15 cellular contexts compared by ENCODE assay signal in the genomic region with DNA sequence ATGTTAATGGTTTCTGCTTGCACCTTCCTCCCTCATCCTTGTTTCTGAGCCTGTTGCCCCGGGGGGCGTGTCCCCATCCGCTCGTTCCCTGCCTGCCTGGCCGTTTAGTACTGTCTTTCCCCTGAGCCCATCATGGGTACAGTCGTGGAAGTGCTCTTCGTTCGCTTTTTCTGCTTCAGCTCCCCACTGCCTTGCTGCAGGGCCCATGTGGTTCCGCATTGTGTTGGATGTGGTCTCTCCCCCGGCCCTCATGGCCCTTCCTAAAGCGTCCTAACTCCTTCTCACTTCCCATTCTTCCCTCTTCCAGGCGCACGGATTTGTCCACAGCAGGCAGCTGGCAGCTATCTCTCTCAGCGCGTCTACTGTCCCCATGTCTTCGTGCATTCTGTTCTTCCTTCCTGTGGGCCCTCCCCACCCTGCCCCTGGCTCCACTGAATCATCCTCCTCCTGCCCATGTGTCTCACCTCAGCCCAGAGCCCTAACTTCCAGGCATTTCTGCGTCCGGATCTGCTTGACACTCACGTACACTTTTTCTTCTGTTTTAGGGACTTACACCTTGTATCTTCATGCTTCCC.
DNase-seq lines count a peak whose midpoint lies in the region; ATAC-seq, FAIRE-seq and TF ChIP-seq lines count a peak whose summit lies in the region.
"Had no signal": no experiment of that assay in that cellular context is flagged by ENCODE, and none has a peak within 500 bp of the region (broad histone marks: within the 10 kb centered on the region; RNA-seq: fewer than 3 reads in every experiment).

No MANE protein-coding gene starts in this region.

- intact Hi-C loops in right lobe of liver (cut with DNase I), result loop anchor here in 1 of 2 donors (10.0 kb wide), 1 partner anchor 93 kb away; no protein-coding TSS in a partner anchor
- intact Hi-C loops in HepG2 (cut with micrococcal nuclease; ENCODE audit: unreplicated experiment), result no loop called here
- intact Hi-C loops in esophagus squamous epithelium (cut with DNase I), result no loop called here
- intact Hi-C loops in psoas muscle (cut with DNase I), result no loop called here
- intact Hi-C loops in vagina (cut with DNase I), result loop anchor here (2.0 kb wide), 1 partner anchor 97 kb away; no protein-coding TSS in a partner anchor

- no peak for TF ChIP-seq RAD21 in HepG2 (CRISPR knock-in tag; IDR thresholded peaks at IDR 0.05)

- no peak for ATAC-seq in right lobe of liver
- no peak for ATAC-seq in HepG2
- peak in 3 of 4 donors; percentile 6 to 21 (median 14) for ATAC-seq in psoas muscle
- no peak for ATAC-seq in GM18858 (IDR thresholded peaks at IDR 0.05; ENCODE audit: unreplicated experiment)

- H3K36me3 ChIP-seq in right lobe of liver (peaks cover 0 to 25% (median 10%) of the 10 kb centered on the region in 4 donors), HepG2 (replicated peaks in 1 of 2; ENCODE audit: control insufficient read depth in 1 of 2, insufficient read depth in 2 of 2, low read length in 2 of 2) (no peaks in the 10 kb centered on the region), esophagus squamous epithelium (peaks cover 0 to 33% (median 4%) of the 10 kb centered on the region in 3 donors), psoas muscle (ENCODE audit: insufficient read depth in 1 of 2, low read depth in 1 of 2) (peaks cover 0 to 3% of the 10 kb centered on the region in 2 donors), vagina (peaks cover 0 to 33% of the 10 kb centered on the region in 2 donors)
- H3K36me3 ChIP-seq: SJCRH30 had no signal

- peak overlapping the region; percentile 81 to 98 (median 93) for H3K27ac ChIP-seq in right lobe of liver
- H3K27ac ChIP-seq in HepG2 (ENCODE audit: extremely low read length, insufficient read depth, low read length), result no peak overlapping the region
- peak overlapping the region; percentile 89 to 99 (median 97) for H3K27ac ChIP-seq in esophagus squamous epithelium
- H3K27ac ChIP-seq in psoas muscle, result peak overlapping the region; percentile 99
- H3K27ac ChIP-seq in vagina, result peak overlapping the region; percentile 95
- H3K27ac ChIP-seq: SJCRH30 had no signal

- H3K9me3 ChIP-seq in right lobe of liver (no peaks in the 10 kb centered on the region), HepG2 (ENCODE audit: low read length) (no peaks in the 10 kb centered on the region), esophagus squamous epithelium (no peaks in the 10 kb centered on the region), psoas muscle (no peaks in the 10 kb centered on the region), vagina (no peaks in the 10 kb centered on the region)
- H3K9me3 ChIP-seq: SJCRH30 had no signal

- 70% methylated on average over 18 of the region's 19 CpGs for WGBS in right lobe of liver (ENCODE audit: insufficient coverage, low coverage, low lambda C conversion rate, missing lambda C conversion rate)
- 54% methylated on average over 19 of the region's 19 CpGs for whole genome bisulfite sequencing in HepG2 (ENCODE audit: low lambda C conversion rate)
- 84 to 89% methylated on average over 19 of the region's 19 CpGs for WGBS in esophagus squamous epithelium, 2 donors
- 45 to 70% (median 55%) methylated on average over 19 of the region's 19 CpGs for WGBS in psoas muscle, 3 donors

- TF ChIP-seq POLR2A in right lobe of liver (IDR thresholded peaks at IDR 0.05), result no peak
- TF ChIP-seq POLR2A in HepG2 (IDR thresholded peaks at IDR 0.05; ENCODE audit: insufficient read depth in 1 of 2, low read depth in 2 of 2, low read length in 2 of 2), result no peak
- no peak for TF ChIP-seq POLR2A in esophagus squamous epithelium (IDR thresholded peaks at IDR 0.05)
- no peak for TF ChIP-seq POLR2A in vagina (IDR thresholded peaks at IDR 0.05)

- no peak overlapping the region for H2AFZ ChIP-seq in HepG2 (ENCODE audit: low read length)

- TF ChIP-seq CTCF in right lobe of liver (IDR thresholded peaks at IDR 0.05), result no peak
- no peak for TF ChIP-seq CTCF in HepG2 (CRISPR knock-in tag; IDR thresholded peaks at IDR 0.05)
- no peak for TF ChIP-seq CTCF in esophagus squamous epithelium (IDR thresholded peaks at IDR 0.05)
- no peak for TF ChIP-seq CTCF in psoas muscle (IDR thresholded peaks at IDR 0.05)
- no peak for TF ChIP-seq CTCF in vagina (IDR thresholded peaks at IDR 0.05)

- BruUV-seq in HepG2 (replicated peaks; lab: Mats Ljungman, UMichigan), result no TSS peak

- H3K4me1 ChIP-seq in right lobe of liver (peaks cover 0 to 97% (median 57%) of the 10 kb centered on the region in 4 donors), HepG2 (ENCODE audit: insufficient read depth, low read length) (peaks cover 22% of the 10 kb centered on the region), esophagus squamous epithelium (peaks cover 69 to 98% (median 86%) of the 10 kb centered on the region in 3 donors), psoas muscle (peaks cover 95% of the 10 kb centered on the region), vagina (peaks cover 99% of the 10 kb centered on the region)

- CTCF ChIA-PET in HepG2 (lab: Yijun Ruan, JAX; ENCODE audit: low intra/inter-chr PET ratio, low total read pairs), result no interaction called here

- no peaks in the 10 kb centered on the region for H3K79me2 ChIP-seq in HepG2 (ENCODE audit: insufficient read depth, low read length)

- no peak for FAIRE-seq in HepG2 (lab: Jason Lieb, UNC)
- FAIRE-seq: small intestine had no signal

- no peak overlapping the region for H3K4me3 ChIP-seq in right lobe of liver
- no peak overlapping the region for H3K4me3 ChIP-seq in HepG2 (replicated peaks in 1 of 3; ENCODE audit: insufficient read depth in 1 of 3, low read depth in 2 of 3, low read length in 3 of 3)
- no peak overlapping the region for H3K4me3 ChIP-seq in esophagus squamous epithelium
- H3K4me3 ChIP-seq in psoas muscle, result no peak overlapping the region
- no peak overlapping the region for H3K4me3 ChIP-seq in vagina
- H3K4me3 ChIP-seq: SJCRH30 had no signal

- H3K9ac ChIP-seq in HepG2 (ENCODE audit: insufficient read depth, low read depth, low read length), result no peak overlapping the region

- no peaks in the 10 kb centered on the region for H4K20me1 ChIP-seq in HepG2 (ENCODE audit: insufficient read depth, low read length)

- no peak for DNase-seq in right lobe of liver
- no peak for DNase-seq in HepG2 (ENCODE audit: low spot score)
- no peak for DNase-seq in esophagus squamous epithelium (lab: John Stamatoyannopoulos, UW)
- peak in 1 of 2 donors; percentile 85 for DNase-seq in psoas muscle
- no peak for DNase-seq in vagina (ENCODE audit: extremely low spot score in 2 of 2)
- DNase-seq in NCI-H82 (lab: John Stamatoyannopoulos, UW), result no peak
- no peak for DNase-seq in NCI-H128 (lab: John Stamatoyannopoulos, UW; ENCODE audit: unreplicated experiment)
- DNase-seq: activated naive CD4-positive, alpha-beta T cell treated with anti-CD3 and anti-CD28 coated beads, Interleukin-2, amount 10 ng/mL, durations not matched to agents 7 days and 5 days; DMS79; foreskin melanocyte; islet precursor cell; NCI-H526 treated with DMSO at 0.1 percent for 48 hours; SJCRH30; small intestine had no signal

- TF ChIP-seq EP300 in HepG2 (IDR thresholded peaks at IDR 0.05; ENCODE audit: low read depth in 2 of 2, low read length in 2 of 2), result no peak
- TF ChIP-seq EP300 in HepG2 (CRISPR knock-in tag; IDR thresholded peaks at IDR 0.05; ENCODE audit: borderline replicate concordance), result no peak

- in situ Hi-C loops in HepG2 (cut with HindIII; ENCODE audit: extremely low pct_ligation_motif_present, low pct_unique_long_range_greater_than_20kb), result no loop called here

- no peaks in the 10 kb centered on the region for H3K27me3 ChIP-seq in right lobe of liver
- peaks cover 0 to 4% of the 10 kb centered on the region in 2 experiments; a peak in 2 of 5 replicates for H3K27me3 ChIP-seq in HepG2 (ENCODE audit: control insufficient read depth in 1 of 2, insufficient read depth in 2 of 2, low read length in 2 of 2)
- no peaks in the 10 kb centered on the region for H3K27me3 ChIP-seq in esophagus squamous epithelium
- no peaks in the 10 kb centered on the region for H3K27me3 ChIP-seq in psoas muscle (ENCODE audit: insufficient read depth in 3 of 3, low read length in 2 of 3)
- no peaks in the 10 kb centered on the region for H3K27me3 ChIP-seq in vagina
- H3K27me3 ChIP-seq: SJCRH30 had no signal

- H3K4me2 ChIP-seq in HepG2 (ENCODE audit: low read depth, low read length), result no peak overlapping the region

- POLR2A ChIA-PET in HepG2 (lab: Yijun Ruan, JAX), result no interaction called here

TF ChIP-seq in HepG2, 621 proteins besides CTCF, POLR2A, EP300 and RAD21 (continues in another document):
- TF ChIP-seq NFE2 (CRISPR knock-in tag; IDR thresholded peaks at IDR 0.05) (no peak), XRCC5 (optimal IDR thresholded peaks at IDR 0.05; ENCODE audit: low read length) (no peak), ZNF737 (CRISPR knock-in tag; IDR thresholded peaks at IDR 0.05; ENCODE audit: borderline replicate concordance) (no peak), NFATC3 (CRISPR knock-in tag; IDR thresholded peaks at IDR 0.05) (no peak), ZMAT3 (CRISPR knock-in tag; conservative IDR thresholded peaks at IDR 0.05) (no peak), MAZ (IDR thresholded peaks at IDR 0.05; ENCODE audit: borderline replicate concordance, low read depth, low read length) (no peak), MAZ (CRISPR knock-in tag; IDR thresholded peaks at IDR 0.05; ENCODE audit: low read depth) (no peak)

Comparison
In these comparisons a context has a peak if more than half of its experiments do, and no peak if none do; other contexts are left out.
1. ATAC-seq: peak in psoas muscle (3 of 4); none in right lobe of liver (0 of 4), HepG2 (single experiment) and GM18858 (single experiment).